In the genomic region with DNA sequence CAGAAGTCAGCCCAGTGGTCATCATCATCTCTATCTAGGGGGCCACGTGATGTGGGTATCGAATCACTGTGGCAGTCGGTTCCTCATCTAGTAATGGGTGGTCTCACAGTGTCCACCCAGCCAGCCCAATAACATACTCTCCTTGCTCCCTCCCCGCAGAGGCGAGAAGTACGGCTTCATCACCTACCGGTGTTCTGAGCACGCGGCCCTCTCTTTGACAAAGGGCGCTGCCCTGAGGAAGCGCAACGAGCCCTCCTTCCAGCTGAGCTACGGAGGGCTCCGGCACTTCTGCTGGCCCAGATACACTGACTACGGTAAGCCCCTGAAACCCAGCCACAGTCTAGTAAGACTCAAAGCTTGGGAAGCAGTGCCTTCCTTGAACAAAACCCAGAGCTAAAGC, we compare ENCODE assay signal across 28 cellular contexts.
"Had no signal": no experiment of that assay in that cellular context is flagged by ENCODE, and none has a peak within 500 bp of the region (broad histone marks: within the 10 kb centered on the region; RNA-seq: fewer than 3 reads in every experiment).

No MANE protein-coding gene starts in this region.

- H3K9me3 Mint-ChIP-seq: stimulated activated effector memory CD8-positive, alpha-beta T cell treated with anti-CD3 and anti-CD28 coated beads, Interleukin-12 subunit alpha, Interleukin-12 subunit beta, amount 100 ng/mL, for 72 hours; stimulated activated memory B cell treated with anti-CD40 and anti-IgM and Interleukin-4, amounts not matched to agents 10 μg/mL and 1 μg/mL and 100 μg/mL, for 72 hours; stimulated activated naive B cell treated with anti-CD40 and anti-IgM and Interleukin-4, amounts not matched to agents 10 μg/mL and 1 μg/mL and 100 μg/mL, for 72 hours; stimulated activated naive CD8-positive, alpha-beta T cell treated with anti-CD3 and anti-CD28 coated beads, Interleukin-15, amount 100 ng/mL, for 72 hours; stimulated activated naive CD8-positive, alpha-beta T cell treated with anti-CD3 and anti-CD28 coated beads, Interleukin-15, Interleukin-2, amounts not matched to agents 100 ng/mL and 50 ng/mL, for 24 hours; type B pancreatic cell had no signal

- ATAC-seq: stimulated activated effector memory CD8-positive, alpha-beta T cell treated with anti-CD3 and anti-CD28 coated beads, Interleukin-12 subunit alpha, Interleukin-12 subunit beta, amount 100 ng/mL, for 72 hours; stimulated activated memory B cell treated with anti-CD40 and anti-IgM and Interleukin-4, amounts not matched to agents 10 μg/mL and 1 μg/mL and 100 μg/mL, for 72 hours; stimulated activated naive B cell treated with anti-CD40 and anti-IgM and Interleukin-4, amounts not matched to agents 10 μg/mL and 1 μg/mL and 100 μg/mL, for 72 hours; stimulated activated naive CD8-positive, alpha-beta T cell treated with anti-CD3 and anti-CD28 coated beads, Interleukin-15, amount 100 ng/mL, for 72 hours; stimulated activated naive CD8-positive, alpha-beta T cell treated with anti-CD3 and anti-CD28 coated beads, Interleukin-15, Interleukin-2, amounts not matched to agents 100 U/mL and 50 U/mL, for 24 hours; upper lobe of right lung had no signal

- H3K4me3 ChIP-seq: stomach, suprapubic skin, testis, thoracic aorta, thyroid gland, tibial artery, tibial nerve, transverse colon, upper lobe of left lung, upper lobe of right lung, uterus, vagina had no signal

- H3K27me3 Mint-ChIP-seq: stimulated activated memory B cell treated with anti-CD40 and anti-IgM and Interleukin-4, amounts not matched to agents 10 μg/mL and 1 μg/mL and 100 μg/mL, for 72 hours; stimulated activated naive B cell treated with anti-CD40 and anti-IgM and Interleukin-4, amounts not matched to agents 10 μg/mL and 1 μg/mL and 100 μg/mL, for 72 hours; stimulated activated naive CD8-positive, alpha-beta T cell treated with anti-CD3 and anti-CD28 coated beads, Interleukin-15, amount 100 ng/mL, for 72 hours; stimulated activated naive CD8-positive, alpha-beta T cell treated with anti-CD3 and anti-CD28 coated beads, Interleukin-15, Interleukin-2, amounts not matched to agents 100 ng/mL and 50 ng/mL, for 24 hours; type B pancreatic cell had no signal

- H3K27ac Mint-ChIP-seq: stimulated activated effector memory CD8-positive, alpha-beta T cell treated with anti-CD3 and anti-CD28 coated beads, Interleukin-12 subunit alpha, Interleukin-12 subunit beta, amount 100 ng/mL, for 72 hours; stimulated activated memory B cell treated with anti-CD40 and anti-IgM and Interleukin-4, amounts not matched to agents 10 μg/mL and 1 μg/mL and 100 μg/mL, for 72 hours; stimulated activated naive B cell treated with anti-CD40 and anti-IgM and Interleukin-4, amounts not matched to agents 10 μg/mL and 1 μg/mL and 100 μg/mL, for 72 hours; stimulated activated naive CD8-positive, alpha-beta T cell treated with anti-CD3 and anti-CD28 coated beads, Interleukin-15, Interleukin-2, amounts not matched to agents 100 ng/mL and 50 ng/mL, for 24 hours; type B pancreatic cell had no signal

- H3K4me1 ChIP-seq: stomach, suprapubic skin, testis, thyroid gland, tibial artery, tibial nerve, upper lobe of right lung, uterus, vagina had no signal

- H3K36me3 ChIP-seq: thoracic aorta, thyroid gland, uterus had no signal

- DNase-seq: stimulated activated CD4-positive, alpha-beta T cell treated with anti-CD3 and anti-CD28 coated beads, Interleukin-2, amount 100 ng/mL, for 48 hours; stimulated activated CD4-positive, alpha-beta T cell treated with anti-CD3 and anti-CD28 coated beads, Interleukin-4, amount 100 ng/mL, for 1 hour; stimulated activated CD4-positive, alpha-beta T cell treated with anti-CD3 and anti-CD28 coated beads, Interleukin-4, amount 100 ng/mL, for 24 hours; stimulated activated CD4-positive, alpha-beta T cell treated with anti-CD3 and anti-CD28 coated beads, Interleukin-4, amount 100 ng/mL, for 4 hours; stimulated activated CD8-positive, alpha-beta memory T cell treated with anti-CD3 and anti-CD28 coated beads, Interleukin-4, amount 100 ng/mL, for 48 hours; stimulated activated naive B cell treated with anti-CD40 and anti-IgM and Interleukin-4, amounts not matched to agents 10 μg/mL and 1 μg/mL and 100 μg/mL, for 72 hours; stimulated activated naive CD4-positive, alpha-beta T cell; stimulated activated naive CD4-positive, alpha-beta T cell treated with Interleukin-2 at 50 U/mL for 16 hours; stimulated activated naive CD8-positive, alpha-beta T cell treated with anti-CD3 and anti-CD28 coated beads, Interleukin-15, amount 100 ng/mL, for 72 hours; stimulated activated naive CD8-positive, alpha-beta T cell treated with anti-CD3 and anti-CD28 coated beads, Interleukin-15, Interleukin-2, amounts not matched to agents 100 U/mL and 50 U/mL, for 24 hours; stomach; substantia nigra; testis; thyroid gland; tibial artery; transverse colon; trophoblast cell; upper lobe of left lung; upper lobe of right lung; uterus had no signal

- H3K27ac ChIP-seq: stomach, suprapubic skin, testis, thoracic aorta, thyroid gland, tibial artery, tibial nerve, transverse colon, upper lobe of right lung, uterus, vagina had no signal

- H3K27me3 ChIP-seq: stomach, suprapubic skin, testis, thyroid gland, tibial artery, tibial nerve, transverse colon, upper lobe of left lung, upper lobe of right lung, uterus, vagina had no signal

- H3K4me1 Mint-ChIP-seq: stimulated activated effector memory CD8-positive, alpha-beta T cell treated with anti-CD3 and anti-CD28 coated beads, Interleukin-12 subunit alpha, Interleukin-12 subunit beta, amount 100 ng/mL, for 72 hours; stimulated activated memory B cell treated with anti-CD40 and anti-IgM and Interleukin-4, amounts not matched to agents 10 μg/mL and 1 μg/mL and 100 μg/mL, for 72 hours; stimulated activated naive B cell treated with anti-CD40 and anti-IgM and Interleukin-4, amounts not matched to agents 10 μg/mL and 1 μg/mL and 100 μg/mL, for 72 hours; stimulated activated naive CD8-positive, alpha-beta T cell treated with anti-CD3 and anti-CD28 coated beads, Interleukin-15, amount 100 ng/mL, for 72 hours had no signal

- H3K4me3 Mint-ChIP-seq: stimulated activated effector memory CD8-positive, alpha-beta T cell treated with anti-CD3 and anti-CD28 coated beads, Interleukin-12 subunit alpha, Interleukin-12 subunit beta, amount 100 ng/mL, for 72 hours; stimulated activated memory B cell treated with anti-CD40 and anti-IgM and Interleukin-4, amounts not matched to agents 10 μg/mL and 1 μg/mL and 100 μg/mL, for 72 hours; stimulated activated naive B cell treated with anti-CD40 and anti-IgM and Interleukin-4, amounts not matched to agents 10 μg/mL and 1 μg/mL and 100 μg/mL, for 72 hours; stimulated activated naive CD8-positive, alpha-beta T cell treated with anti-CD3 and anti-CD28 coated beads, Interleukin-15, amount 100 ng/mL, for 72 hours; stimulated activated naive CD8-positive, alpha-beta T cell treated with anti-CD3 and anti-CD28 coated beads, Interleukin-15, Interleukin-2, amounts not matched to agents 100 ng/mL and 50 ng/mL, for 24 hours; type B pancreatic cell had no signal

- H3K9me3 ChIP-seq: stomach, suprapubic skin, testis, thoracic aorta, thyroid gland, tibial artery, tibial nerve, transverse colon, upper lobe of left lung, upper lobe of right lung, uterus, vagina had no signal
